In the genomic region with DNA sequence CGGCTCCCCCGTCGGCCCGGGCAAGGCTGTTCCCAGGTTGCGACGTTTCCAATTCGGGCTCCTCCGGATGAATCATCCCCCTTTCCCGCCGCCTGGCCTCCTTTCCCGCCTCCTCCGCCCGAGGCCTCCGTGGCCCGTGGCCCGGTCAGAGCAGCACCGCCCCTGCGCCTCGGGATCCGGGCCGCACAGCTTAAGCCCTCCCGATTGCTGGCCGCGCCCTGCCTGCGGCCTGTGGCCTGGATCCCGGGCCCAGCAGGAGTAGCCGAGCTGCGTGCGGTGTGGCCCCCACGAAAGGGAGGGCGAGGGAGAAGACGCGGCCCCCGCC, we compare ENCODE assay signal across 9 cellular contexts. TPM values are rescaled to one million over a fixed set of nuclear protein-coding genes. Genes with fewer than 3 reads are reported as not detected.
DNase-seq lines count a peak whose midpoint lies in the region; ATAC-seq and TF ChIP-seq lines count a peak whose summit lies in the region.
"Had no signal": no experiment of that assay in that cellular context is flagged by ENCODE, and none has a peak within 500 bp of the region (broad histone marks: within the 10 kb centered on the region; RNA-seq: fewer than 3 reads in every experiment).

No MANE protein-coding gene starts in this region.

- H3K27me3 Mint-ChIP-seq in Caco-2 (ENCODE audit: insufficient read depth, unreplicated experiment), result no peaks in the 10 kb centered on the region

- H4K20me1 ChIP-seq in smooth muscle cell (ENCODE audit: low read depth), result peaks cover 30% of the 10 kb centered on the region

- H3K4me3 Mint-ChIP-seq in Caco-2 (ENCODE audit: unreplicated experiment), result no peak overlapping the region

- H3K27me3 ChIP-seq in iPS DF 6.9 (ENCODE audit: control insufficient read depth, insufficient read depth, low read length), result no peaks in the 10 kb centered on the region; the same call in 1 of the 2 replicates
- no peaks in the 10 kb centered on the region for H3K27me3 ChIP-seq in smooth muscle cell (ENCODE audit: low read depth)
- no peaks in the 10 kb centered on the region for H3K27me3 ChIP-seq in Caco-2 (replicated peaks; ENCODE audit: control insufficient read depth, insufficient read depth, low read length)

- no peaks in the 10 kb centered on the region for H3K36me3 ChIP-seq in iPS DF 6.9 (ENCODE audit: control insufficient read depth, insufficient read depth, low read length)
- H3K36me3 ChIP-seq in smooth muscle cell (ENCODE audit: low read depth), result no peaks in the 10 kb centered on the region
- H3K36me3 ChIP-seq in Caco-2 (ENCODE audit: control insufficient read depth, insufficient read depth, low read length), result no peaks in the 10 kb centered on the region

- H3K9me3 ChIP-seq in iPS DF 6.9 (ENCODE audit: control insufficient read depth, insufficient read depth, low read length) (no peaks in the 10 kb centered on the region), smooth muscle cell (replicated peaks; ENCODE audit: low read depth) (no peaks in the 10 kb centered on the region), Caco-2 (no peaks in the 10 kb centered on the region)
- H3K9me3 ChIP-seq: neutrophil had no signal

- DNase-seq in HCEC 1CT (peak; percentile 80), amniotic stem cell (lab: John Stamatoyannopoulos, UW) (peak; percentile 32), iPS DF 6.9 (ENCODE audit: low read depth, low spot score) (no peak), smooth muscle cell (lab: John Stamatoyannopoulos, UW; ENCODE audit: unreplicated experiment) (peak; percentile 37), NCI-H1930 (lab: John Stamatoyannopoulos, UW) (no peak), AML-193 (lab: John Stamatoyannopoulos, UW) (no peak), Caco-2 (no peak)

- intact Hi-C loops in Caco-2 (cut with micrococcal nuclease; ENCODE audit: unreplicated experiment), result no loop called here

- H3K36me3 Mint-ChIP-seq in Caco-2 (ENCODE audit: insufficient read depth, unreplicated experiment), result peaks cover 7% of the 10 kb centered on the region

- TF ChIP-seq CTCF in smooth muscle cell (IDR thresholded peaks at IDR 0.05; ENCODE audit: borderline replicate concordance, insufficient read depth, poor library complexity, severe bottlenecking) (no peak), Caco-2 (IDR thresholded peaks at IDR 0.05; ENCODE audit: insufficient read depth in 1 of 2, low read depth in 1 of 2, low read length in 1 of 2, severe bottlenecking in 1 of 2, unreplicated experiment in 1 of 2) (no peak)

- H2AFZ ChIP-seq in smooth muscle cell (ENCODE audit: low read depth), result no peak overlapping the region

- H3F3A ChIP-seq in smooth muscle cell (ENCODE audit: low read depth), result peaks cover 17% of the 10 kb centered on the region

- peaks cover 25% of the 10 kb centered on the region for H3K79me2 ChIP-seq in smooth muscle cell (ENCODE audit: low read depth)

- H3K27ac ChIP-seq in iPS DF 6.9 (ENCODE audit: low read length), result no peak overlapping the region
- H3K27ac ChIP-seq in smooth muscle cell (ENCODE audit: low read depth), result peak overlapping the region; percentile 87
- H3K27ac ChIP-seq: neutrophil had no signal

- H3K27ac Mint-ChIP-seq in Caco-2 (ENCODE audit: unreplicated experiment), result no peak overlapping the region

- no peaks in the 10 kb centered on the region for H3K4me1 Mint-ChIP-seq in Caco-2 (ENCODE audit: low read depth, unreplicated experiment)

- CTCF ChIA-PET in Caco-2 (lab: Charles Lee), result no interaction called here

- no peak for ATAC-seq in HG02973 (IDR thresholded peaks at IDR 0.05; ENCODE audit: unreplicated experiment)

- no peaks in the 10 kb centered on the region for H3K9me3 Mint-ChIP-seq in Caco-2 (ENCODE audit: unreplicated experiment)

- peak overlapping the region; percentile 89 for H3K4me2 ChIP-seq in smooth muscle cell

- no CpG with 5 or more reads among the region's 34 CpGs for WGBS in iPS DF 6.9 (ENCODE audit: insufficient coverage, insufficient read length)
- 1% methylated on average over 26 of the region's 34 CpGs for WGBS in smooth muscle cell (ENCODE audit: low lambda C conversion rate)

- H3K4me3 ChIP-seq in iPS DF 6.9 (ENCODE audit: low read length) (peak overlapping the region; percentile 45; the same call in 1 of the 2 replicates), smooth muscle cell (peak overlapping the region; percentile 68), Caco-2 (ENCODE audit: low read depth, low read length) (no peak overlapping the region)

- POLR2A ChIA-PET in Caco-2 (lab: Charles Lee), result no interaction called here

- H3K4me1 ChIP-seq in iPS DF 6.9 (ENCODE audit: control insufficient read depth, insufficient read depth, low read length) (no peaks in the 10 kb centered on the region), smooth muscle cell (ENCODE audit: low read depth) (no peaks in the 10 kb centered on the region), Caco-2 (no peaks in the 10 kb centered on the region)

- peak overlapping the region; percentile 71 for H3K9ac ChIP-seq in smooth muscle cell (ENCODE audit: low read depth)

- no TSS peak for BruUV-seq in Caco-2 (replicated peaks; lab: Mats Ljungman, UMichigan)

RNA-seq across cellular contexts. Expression of a gene that starts 1.1 kb away (rescaled TPM):
- total RNA-seq in smooth muscle cell (20.5 and 23.8 TPM in 2 replicates), Caco-2 (2022) (3.3 TPM in 2 replicates)
- 32.3 and 33.2 TPM in 2 replicates for polyA plus RNA-seq in smooth muscle cell

RNA-seq across cellular contexts. Expression of a gene that starts 59.1 kb away (rescaled TPM):
- total RNA-seq in smooth muscle cell, result 50.1 and 53.9 TPM in 2 replicates
- polyA plus RNA-seq in smooth muscle cell, result 92.5 and 98.7 TPM in 2 replicates
- total RNA-seq in Caco-2 (2022), result 44.1 and 45.8 TPM in 2 replicates

Comparison
In these comparisons a context has a peak if more than half of its experiments do, and no peak if none do; other contexts are left out.
1. DNase-seq: peak in HCEC 1CT (single experiment), amniotic stem cell (single experiment) and smooth muscle cell (single experiment); none in iPS DF 6.9 (single experiment), NCI-H1930 (0 of 2), AML-193 (0 of 2) and Caco-2 (0 of 2).